Comparison of ENCODE assay signal across 21 cellular contexts in the genomic region with DNA sequence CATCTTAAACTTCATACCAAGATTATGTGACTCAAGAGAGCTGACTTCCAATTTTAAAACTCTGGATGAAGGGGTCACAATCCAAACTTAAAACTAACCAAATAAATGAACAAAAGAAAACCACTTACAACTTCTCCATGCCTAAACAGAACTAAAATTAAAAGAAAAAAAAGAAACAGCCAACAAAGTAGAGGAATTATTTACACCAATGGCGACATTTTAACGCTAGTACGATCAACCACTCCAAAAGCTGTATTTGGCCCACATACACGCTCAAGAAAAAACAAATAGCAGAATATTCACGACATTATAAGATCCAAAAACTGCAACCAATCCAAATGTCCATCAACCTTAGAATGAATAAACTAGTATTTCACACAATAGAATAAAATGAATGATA. TPM values are rescaled to one million over a fixed set of nuclear protein-coding genes. Genes with fewer than 3 reads are reported as not detected.
"Had no signal": no experiment of that assay in that cellular context is flagged by ENCODE, and none has a peak within 500 bp of the region (broad histone marks: within the 10 kb centered on the region; RNA-seq: fewer than 3 reads in every experiment).

No MANE protein-coding gene starts in this region.

- DNase-seq: activated CD4-positive, alpha-beta memory T cell treated with anti-CD3 and anti-CD28 coated beads for 36 hours; activated CD4-positive, alpha-beta T cell treated with anti-CD3 and anti-CD28 coated beads for 48 hours; activated effector memory CD4-positive, alpha-beta T cell treated with Interleukin-2 at 50 U/mL for 16 hours; activated naive CD4-positive, alpha-beta T cell treated with anti-CD3 and anti-CD28 coated beads for 36 hours; activated naive CD8-positive, alpha-beta T cell treated with anti-CD3 and anti-CD28 coated beads, Interleukin-2, amount 10 ng/mL, durations not matched to agents 7 days and 5 days; activated T-cell treated with anti-CD3 and anti-CD28 coated beads, Interleukin-2, amount 50 U/mL, for 72 hours; amniotic stem cell; cerebellar nuclear complex; cortex of kidney; endodermal cell; esophagus squamous epithelium; kidney; natural killer cell; stimulated activated CD4-positive, alpha-beta T cell treated with anti-CD3 and anti-CD28 coated beads, Interleukin-4, amount 100 ng/mL, for 24 hours; stimulated activated naive CD8-positive, alpha-beta T cell treated with anti-CD3 and anti-CD28 coated beads, Interleukin-15, Interleukin-2, amounts not matched to agents 100 U/mL and 50 U/mL, for 24 hours; SW 1271; T-helper 17 cell had no signal

- H3K27ac ChIP-seq: neutrophil, parathyroid adenoma had no signal

- H2AFZ ChIP-seq: parathyroid adenoma had no signal

- H3K36me3 ChIP-seq: esophagus squamous epithelium, neutrophil had no signal

- H3K9me3 Mint-ChIP-seq: activated CD4-positive, alpha-beta memory T cell treated with anti-CD3 and anti-CD28 coated beads for 36 hours; activated naive CD4-positive, alpha-beta T cell treated with anti-CD3 and anti-CD28 coated beads for 36 hours; activated naive CD8-positive, alpha-beta T cell treated with anti-CD3 and anti-CD28 coated beads, Interleukin-2, amount 10 ng/mL, durations not matched to agents 7 days and 5 days; activated T-cell treated with anti-CD3 and anti-CD28 coated beads, Interleukin-2, amount 50 U/mL, for 72 hours; natural killer cell had no signal

- ATAC-seq: activated T-cell treated with anti-CD3 and anti-CD28 coated beads, Interleukin-2, amount 50 U/mL, for 72 hours; natural killer cell; sciatic nerve; stimulated activated naive CD8-positive, alpha-beta T cell treated with anti-CD3 and anti-CD28 coated beads, Interleukin-15, Interleukin-2, amounts not matched to agents 100 U/mL and 50 U/mL, for 24 hours; T-helper 17 cell had no signal

- H3K4me1 Mint-ChIP-seq: activated naive CD8-positive, alpha-beta T cell treated with anti-CD3 and anti-CD28 coated beads, Interleukin-2, amount 10 ng/mL, durations not matched to agents 7 days and 5 days; natural killer cell had no signal

- H3K27me3 ChIP-seq: esophagus squamous epithelium, neutrophil had no signal

- H3K27ac Mint-ChIP-seq: activated CD4-positive, alpha-beta memory T cell treated with anti-CD3 and anti-CD28 coated beads for 36 hours; activated naive CD4-positive, alpha-beta T cell treated with anti-CD3 and anti-CD28 coated beads for 36 hours; activated naive CD8-positive, alpha-beta T cell treated with anti-CD3 and anti-CD28 coated beads, Interleukin-2, amount 10 ng/mL, durations not matched to agents 7 days and 5 days; activated T-cell treated with anti-CD3 and anti-CD28 coated beads, Interleukin-2, amount 50 U/mL, for 72 hours; endodermal cell; natural killer cell; T-helper 17 cell had no signal

- H3K36me3 Mint-ChIP-seq: activated CD4-positive, alpha-beta memory T cell treated with anti-CD3 and anti-CD28 coated beads for 36 hours; activated naive CD8-positive, alpha-beta T cell treated with anti-CD3 and anti-CD28 coated beads, Interleukin-2, amount 10 ng/mL, durations not matched to agents 7 days and 5 days; natural killer cell had no signal

- H3K4me3 ChIP-seq: esophagus squamous epithelium, lung had no signal

- H3K4me3 Mint-ChIP-seq: activated CD4-positive, alpha-beta memory T cell treated with anti-CD3 and anti-CD28 coated beads for 36 hours; activated naive CD4-positive, alpha-beta T cell treated with anti-CD3 and anti-CD28 coated beads for 36 hours; activated naive CD8-positive, alpha-beta T cell treated with anti-CD3 and anti-CD28 coated beads, Interleukin-2, amount 10 ng/mL, durations not matched to agents 7 days and 5 days; activated T-cell treated with anti-CD3 and anti-CD28 coated beads, Interleukin-2, amount 50 U/mL, for 72 hours; endodermal cell; natural killer cell; T-helper 17 cell had no signal

- H3K9me3 ChIP-seq: esophagus squamous epithelium, neutrophil had no signal

- H3K27me3 Mint-ChIP-seq: activated CD4-positive, alpha-beta memory T cell treated with anti-CD3 and anti-CD28 coated beads for 36 hours; activated naive CD8-positive, alpha-beta T cell treated with anti-CD3 and anti-CD28 coated beads, Interleukin-2, amount 10 ng/mL, durations not matched to agents 7 days and 5 days; T-helper 17 cell had no signal

RNA-seq across cellular contexts. Expression of a gene that starts 42.4 kb away (rescaled TPM):
- total RNA-seq: activated naive CD8-positive, alpha-beta T cell treated with anti-CD3 and anti-CD28 coated beads, Interleukin-2, amount 10 ng/mL, durations not matched to agents 7 days and 5 days; natural killer cell had no signal
